ENCODE assay signal across 15 cellular contexts in the genomic region with DNA sequence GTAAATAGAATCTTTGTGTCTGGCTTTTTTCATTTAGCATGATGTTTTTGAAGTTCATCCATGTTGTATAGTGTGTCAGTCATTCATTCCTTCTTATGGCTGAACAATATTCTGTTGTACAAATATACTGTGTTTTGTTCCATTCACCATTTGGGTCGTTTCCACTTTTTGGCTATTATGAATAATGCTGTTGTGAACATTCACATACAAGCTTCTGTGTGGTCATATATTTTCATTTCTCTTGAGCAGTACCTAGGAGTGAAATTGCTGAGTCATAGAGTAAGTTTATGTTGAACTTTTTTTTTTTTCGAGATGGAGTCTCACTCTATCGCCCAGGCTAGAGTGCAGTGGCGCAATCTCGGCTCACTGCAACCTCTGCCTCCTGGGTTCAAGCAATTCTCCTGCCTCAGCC. TPM values are rescaled to one million over a fixed set of nuclear protein-coding genes. Genes with fewer than 3 reads are reported as not detected.
DNase-seq lines count a peak whose midpoint lies in the region; ATAC-seq lines count a peak whose summit lies in the region.
"Had no signal": no experiment of that assay in that cellular context is flagged by ENCODE, and none has a peak within 500 bp of the region (broad histone marks: within the 10 kb centered on the region; RNA-seq: fewer than 3 reads in every experiment).

No MANE protein-coding gene starts in this region.

- H3K9me3 ChIP-seq in neuronal stem cell (replicated peaks in 1 of 2; ENCODE audit: control insufficient read depth in 2 of 2, insufficient read depth in 1 of 2, low read depth in 1 of 2, low read length in 2 of 2) = no peaks in the 10 kb centered on the region
- H3K9me3 ChIP-seq: uterus had no signal

- H2BK15ac ChIP-seq in neuronal stem cell (ENCODE audit: low read length) = no peak overlapping the region

- ATAC-seq in activated naive CD8-positive, alpha-beta T cell treated with anti-CD3 and anti-CD28 coated beads, Interleukin-2, amount 50 U/mL, for 24 hours = peak; percentile 46
- peak; percentile 86 for ATAC-seq in activated T-helper 17 cell treated with anti-CD3 and anti-CD28 coated beads, Interleukin-2, amount 50 U/mL, for 72 hours (replicated peaks)
- no peak for ATAC-seq in HG03342 (IDR thresholded peaks at IDR 0.05; ENCODE audit: unreplicated experiment)
- no peak for ATAC-seq in T-cell (replicated peaks in 1 of 4)
- ATAC-seq: left lobe of liver had no signal

- no peaks in the 10 kb centered on the region for H3K27me3 Mint-ChIP-seq in activated naive CD8-positive, alpha-beta T cell treated with anti-CD3 and anti-CD28 coated beads, Interleukin-2, amount 50 U/mL, for 24 hours
- H3K27me3 Mint-ChIP-seq in activated naive CD8-positive, alpha-beta T cell treated with anti-CD3 and anti-CD28 coated beads for 36 hours = no peaks in the 10 kb centered on the region
- H3K27me3 Mint-ChIP-seq in activated T-helper 17 cell treated with anti-CD3 and anti-CD28 coated beads, Interleukin-2, amount 50 U/mL, for 72 hours = peaks cover 3% of the 10 kb centered on the region
- peaks cover 2 to 3% of the 10 kb centered on the region in 2 donors for H3K27me3 Mint-ChIP-seq in T-cell
- H3K27me3 Mint-ChIP-seq: brain, IgD-negative memory B cell had no signal

- no peak overlapping the region for H3K4me2 ChIP-seq in neuronal stem cell (ENCODE audit: insufficient read depth, low read length, poor library complexity, severe bottlenecking)

- no peak overlapping the region for H4K91ac ChIP-seq in neuronal stem cell (ENCODE audit: low read depth, low read length, poor library complexity)

- H2AFZ ChIP-seq in neuronal stem cell (ENCODE audit: low read length) = peak overlapping the region; percentile 18

- no peaks in the 10 kb centered on the region for H3K4me1 ChIP-seq in neuronal stem cell (ENCODE audit: control insufficient read depth in 2 of 2, insufficient read depth in 1 of 2, low read depth in 1 of 2, low read length in 2 of 2)
- H3K4me1 ChIP-seq: uterus had no signal

- CTCF ChIA-PET in T-cell (lab: Charles Lee) = no interaction called here

- H2AK5ac ChIP-seq in neuronal stem cell (ENCODE audit: low read depth, low read length) = no peak overlapping the region

- H3K27ac ChIP-seq in neuronal stem cell (replicated peaks; ENCODE audit: low read length) = no peak overlapping the region
- H3K27ac ChIP-seq: uterus had no signal

- H2BK120ac ChIP-seq in neuronal stem cell (ENCODE audit: low read depth, low read length) = no peak overlapping the region

- no peaks in the 10 kb centered on the region for H3K36me3 Mint-ChIP-seq in activated naive CD8-positive, alpha-beta T cell treated with anti-CD3 and anti-CD28 coated beads, Interleukin-2, amount 50 U/mL, for 24 hours (ENCODE audit: low read depth)
- H3K36me3 Mint-ChIP-seq in activated naive CD8-positive, alpha-beta T cell treated with anti-CD3 and anti-CD28 coated beads for 36 hours = no peaks in the 10 kb centered on the region
- no peaks in the 10 kb centered on the region for H3K36me3 Mint-ChIP-seq in activated T-helper 17 cell treated with anti-CD3 and anti-CD28 coated beads, Interleukin-2, amount 50 U/mL, for 72 hours (ENCODE audit: low read depth)
- H3K36me3 Mint-ChIP-seq in T-cell = no peaks in the 10 kb centered on the region
- H3K36me3 Mint-ChIP-seq: brain, IgD-negative memory B cell had no signal

- no peak overlapping the region for H3K9ac ChIP-seq in neuronal stem cell (ENCODE audit: low read depth, low read length, poor library complexity)

- H3K79me1 ChIP-seq in neuronal stem cell (ENCODE audit: low read depth, low read length) = no peaks in the 10 kb centered on the region

- H3K4me1 Mint-ChIP-seq in activated naive CD8-positive, alpha-beta T cell treated with anti-CD3 and anti-CD28 coated beads, Interleukin-2, amount 50 U/mL, for 24 hours = peaks cover 10% of the 10 kb centered on the region
- H3K4me1 Mint-ChIP-seq in activated naive CD8-positive, alpha-beta T cell treated with anti-CD3 and anti-CD28 coated beads for 36 hours = peaks cover 2% of the 10 kb centered on the region
- no peaks in the 10 kb centered on the region for H3K4me1 Mint-ChIP-seq in activated T-helper 17 cell treated with anti-CD3 and anti-CD28 coated beads, Interleukin-2, amount 50 U/mL, for 72 hours
- H3K4me1 Mint-ChIP-seq in T-cell = no peaks in the 10 kb centered on the region

- no peak overlapping the region for H3K27ac Mint-ChIP-seq in activated naive CD8-positive, alpha-beta T cell treated with anti-CD3 and anti-CD28 coated beads, Interleukin-2, amount 50 U/mL, for 24 hours
- H3K27ac Mint-ChIP-seq in activated naive CD8-positive, alpha-beta T cell treated with anti-CD3 and anti-CD28 coated beads for 36 hours = no peak overlapping the region
- no peak overlapping the region for H3K27ac Mint-ChIP-seq in activated T-helper 17 cell treated with anti-CD3 and anti-CD28 coated beads, Interleukin-2, amount 50 U/mL, for 72 hours
- no peak overlapping the region for H3K27ac Mint-ChIP-seq in T-cell
- H3K27ac Mint-ChIP-seq: IgD-negative memory B cell had no signal

- no peak for DNase-seq in activated naive CD8-positive, alpha-beta T cell treated with anti-CD3 and anti-CD28 coated beads, Interleukin-2, amount 50 U/mL, for 24 hours
- no peak for DNase-seq in activated naive CD8-positive, alpha-beta T cell treated with anti-CD3 and anti-CD28 coated beads for 36 hours
- DNase-seq in HCEC 1CT (peak; percentile 46), neuronal stem cell (ENCODE audit: low spot score) (no peak), T-cell (no peak)
- no peak for DNase-seq in stimulated activated CD4-positive, alpha-beta T cell treated with anti-CD3 and anti-CD28 coated beads, Interleukin-2, amount 100 ng/mL, for 24 hours
- DNase-seq: activated naive CD4-positive, alpha-beta T cell treated with Interleukin-2 at 50 U/mL for 16 hours; NCI-H1436; posterior cingulate gyrus; uterus had no signal

- H3K14ac ChIP-seq in neuronal stem cell (ENCODE audit: low read length) = no peak overlapping the region

- H3K23ac ChIP-seq in neuronal stem cell (ENCODE audit: low read depth, low read length, poor library complexity) = no peak overlapping the region

- no peak overlapping the region for H3K4me3 Mint-ChIP-seq in activated naive CD8-positive, alpha-beta T cell treated with anti-CD3 and anti-CD28 coated beads, Interleukin-2, amount 50 U/mL, for 24 hours
- no peak overlapping the region for H3K4me3 Mint-ChIP-seq in activated naive CD8-positive, alpha-beta T cell treated with anti-CD3 and anti-CD28 coated beads for 36 hours
- H3K4me3 Mint-ChIP-seq in activated T-helper 17 cell treated with anti-CD3 and anti-CD28 coated beads, Interleukin-2, amount 50 U/mL, for 72 hours = no peak overlapping the region
- no peak overlapping the region for H3K4me3 Mint-ChIP-seq in T-cell
- H3K4me3 Mint-ChIP-seq: brain, IgD-negative memory B cell had no signal

- no peak overlapping the region for H4K8ac ChIP-seq in neuronal stem cell (ENCODE audit: low read depth, low read length)

- POLR2A ChIA-PET in T-cell (lab: Charles Lee) = no interaction called here

- H3K4me3 ChIP-seq in neuronal stem cell (ENCODE audit: low read length in 2 of 2) = no peak overlapping the region
- H3K4me3 ChIP-seq: uterus had no signal

- H2BK5ac ChIP-seq in neuronal stem cell (ENCODE audit: low read length) = no peak overlapping the region

- no CpG with 5 or more reads among the region's 5 CpGs for WGBS in neuronal stem cell (ENCODE audit: extremely low coverage in 2 of 2, insufficient read length in 2 of 2, insufficient replicate concordance in 1 of 2), 2 donors

- no peaks in the 10 kb centered on the region for H3K36me3 ChIP-seq in neuronal stem cell (replicated peaks in 1 of 2; ENCODE audit: control insufficient read depth in 2 of 2, insufficient read depth in 2 of 2, low read length in 2 of 2)
- H3K36me3 ChIP-seq: uterus had no signal

- H3K27me3 ChIP-seq in neuronal stem cell (ENCODE audit: control insufficient read depth in 3 of 3, insufficient read depth in 3 of 3, low read depth in 1 of 3, low read length in 3 of 3) = no peaks in the 10 kb centered on the region
- H3K27me3 ChIP-seq: uterus had no signal

- H3K9me3 Mint-ChIP-seq in activated naive CD8-positive, alpha-beta T cell treated with anti-CD3 and anti-CD28 coated beads, Interleukin-2, amount 50 U/mL, for 24 hours = no peaks in the 10 kb centered on the region
- no peaks in the 10 kb centered on the region for H3K9me3 Mint-ChIP-seq in activated naive CD8-positive, alpha-beta T cell treated with anti-CD3 and anti-CD28 coated beads for 36 hours
- no peaks in the 10 kb centered on the region for H3K9me3 Mint-ChIP-seq in activated T-helper 17 cell treated with anti-CD3 and anti-CD28 coated beads, Interleukin-2, amount 50 U/mL, for 72 hours
- H3K9me3 Mint-ChIP-seq in T-cell = no peaks in the 10 kb centered on the region
- H3K9me3 Mint-ChIP-seq: IgD-negative memory B cell had no signal

- H3K18ac ChIP-seq in neuronal stem cell (ENCODE audit: low read length) = no peak overlapping the region

- H2BK12ac ChIP-seq in neuronal stem cell (ENCODE audit: low read length) = no peak overlapping the region

- no peak overlapping the region for H3K4ac ChIP-seq in neuronal stem cell (ENCODE audit: low read length)

RNA-seq across cellular contexts. Expression of a gene that starts 32.3 kb away (rescaled TPM):
- total RNA-seq in activated naive CD8-positive, alpha-beta T cell treated with anti-CD3 and anti-CD28 coated beads for 36 hours = 10 to 100 TPM; 20.8 to 25.8 TPM
- 10 to 100 TPM; 40.0 to 42.0 TPM for total RNA-seq in activated T-helper 17 cell treated with anti-CD3 and anti-CD28 coated beads, Interleukin-2, amount 50 U/mL, for 72 hours
- polyA plus RNA-seq in neuronal stem cell (2013, experiment 1 of 2) = 29.1 TPM
- polyA plus RNA-seq in neuronal stem cell (2013, experiment 2 of 2) = 29.1 TPM
- total RNA-seq in T-cell = 10 to 100 TPM; 57.7 to 63.4 (median 61.7) TPM

Comparison
In these comparisons a context has a peak if more than half of its experiments do, and no peak if none do; other contexts are left out.
1. ATAC-seq: peak in activated naive CD8-positive, alpha-beta T cell treated with anti-CD3 and anti-CD28 coated beads, Interleukin-2, amount 50 U/mL, for 24 hours (single experiment) and activated T-helper 17 cell treated with anti-CD3 and anti-CD28 coated beads, Interleukin-2, amount 50 U/mL, for 72 hours (single experiment); none in HG03342 (single experiment) and T-cell (0 of 4).